ENCODE assay signal across 19 cellular contexts in the genomic region with DNA sequence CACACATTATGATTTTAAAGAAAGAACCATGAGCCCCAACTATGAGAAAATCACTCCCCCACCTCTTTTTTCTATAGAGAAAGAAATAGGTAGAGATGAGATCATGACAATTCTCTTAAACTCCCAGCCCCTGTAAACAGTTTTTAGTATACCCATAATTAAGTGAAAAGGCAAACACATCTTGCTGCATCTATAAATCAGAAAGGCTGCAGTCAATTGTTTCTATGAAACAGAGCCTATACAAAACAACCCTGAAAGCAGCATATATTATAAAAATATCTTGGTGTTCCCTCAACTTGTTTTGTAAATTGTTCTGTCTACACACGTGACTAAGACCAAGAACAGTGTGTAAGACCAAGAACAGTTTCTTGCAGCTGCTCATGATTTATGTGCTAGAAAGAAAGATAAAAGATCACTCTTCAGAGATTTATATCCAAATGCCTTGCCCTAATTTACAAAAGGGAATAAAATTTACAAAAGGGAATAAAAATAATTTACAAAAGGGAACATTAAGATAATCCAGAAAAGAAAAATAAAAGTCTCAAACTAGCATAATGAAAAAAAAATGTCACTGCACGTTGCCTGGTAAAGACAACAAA. TPM values are rescaled to one million over a fixed set of nuclear protein-coding genes. Genes with fewer than 3 reads are reported as not detected.
DNase-seq lines count a peak whose midpoint lies in the region; ATAC-seq and TF ChIP-seq lines count a peak whose summit lies in the region.
"Had no signal": no experiment of that assay in that cellular context is flagged by ENCODE, and none has a peak within 500 bp of the region (broad histone marks: within the 10 kb centered on the region; RNA-seq: fewer than 3 reads in every experiment).

No MANE protein-coding gene starts in this region.

- DNase-seq in SK-N-SH, result no peak
- DNase-seq in choroid plexus epithelial cell (ENCODE audit: low read depth), result peak; percentile 25
- DNase-seq in uterus, result no peak
- DNase-seq in tibial artery, result no peak
- DNase-seq in naive thymus-derived CD4-positive, alpha-beta T cell, result no peak
- no peak for DNase-seq in stimulated activated CD4-positive, alpha-beta T cell treated with anti-CD3 and anti-CD28 coated beads, Interleukin-12 subunit alpha, Interleukin-12 subunit beta, amount 100 ng/mL, for 4 hours
- DNase-seq: activated CD4-positive, alpha-beta T cell treated with anti-CD3 and anti-CD28 coated beads, Interleukin-2, amount 50 U/mL, for 1 hour; activated naive CD8-positive, alpha-beta T cell treated with anti-CD3 and anti-CD28 coated beads for 36 hours; activated T-cell treated with anti-CD3 and anti-CD28 coated beads for 4 hours; CD8-positive, alpha-beta T cell; foreskin keratinocyte; NCI-H2171 treated with DMSO at 0.1 percent for 48 hours; nucleus accumbens; SIG-M5; T-helper 9 cell had no signal

- H3K27ac ChIP-seq in SK-N-SH (ENCODE audit: low read depth in 2 of 2, low read length in 1 of 2) (peak overlapping the region in 1 of 2 experiments; percentile 75; a peak in 2 of 4 replicates), muscle layer of duodenum (ENCODE audit: low read length) (peak overlapping the region; percentile 50), uterus (peak overlapping the region; percentile 60 to 87), tibial artery (peak overlapping the region in 1 of 2 donors; percentile 36)
- no peak overlapping the region for H3K27ac ChIP-seq in naive thymus-derived CD4-positive, alpha-beta T cell (ENCODE audit: low read depth, low read length)
- H3K27ac ChIP-seq: foreskin keratinocyte had no signal

- CTCF ChIA-PET in SK-N-SH (lab: Yijun Ruan, JAX), result no interaction called here
- CTCF ChIA-PET in naive thymus-derived CD4-positive, alpha-beta T cell (lab: Charles Lee), result no interaction called here

- H3F3A ChIP-seq in SK-N-SH (replicated peaks; ENCODE audit: insufficient read depth), result peaks cover 15% of the 10 kb centered on the region

- TF ChIP-seq POLR2A in uterus (IDR thresholded peaks at IDR 0.05), result no peak

- no peak overlapping the region for H3K4me3 Mint-ChIP-seq in naive thymus-derived CD4-positive, alpha-beta T cell
- H3K4me3 Mint-ChIP-seq: activated naive CD8-positive, alpha-beta T cell treated with anti-CD3 and anti-CD28 coated beads for 36 hours; CD8-positive, alpha-beta T cell; memory B cell had no signal

- H4K20me1 ChIP-seq in SK-N-SH (ENCODE audit: insufficient read depth), result peaks cover 61% of the 10 kb centered on the region

- H3K9me2 ChIP-seq in SK-N-SH, result no peaks in the 10 kb centered on the region

- H3K27ac Mint-ChIP-seq in naive thymus-derived CD4-positive, alpha-beta T cell, result no peak overlapping the region
- H3K27ac Mint-ChIP-seq: activated naive CD8-positive, alpha-beta T cell treated with anti-CD3 and anti-CD28 coated beads for 36 hours; CD8-positive, alpha-beta T cell; memory B cell had no signal

- no peak for TF ChIP-seq EP300 in SK-N-SH (IDR thresholded peaks at IDR 0.05; ENCODE audit: borderline replicate concordance in 1 of 2, low read depth in 1 of 2, low read length in 1 of 2)

- peaks cover 98% of the 10 kb centered on the region for H3K79me2 ChIP-seq in SK-N-SH (ENCODE audit: insufficient read depth)

- H3K4me3 ChIP-seq in SK-N-SH (ENCODE audit: low read depth in 2 of 2, low read length in 1 of 2) (peak overlapping the region in 1 of 2 experiments; percentile 98; a peak in 2 of 4 replicates), choroid plexus epithelial cell (ENCODE audit: low read depth, low read length) (no peak overlapping the region), muscle layer of duodenum (ENCODE audit: low read depth in 1 of 2, low read length in 2 of 2) (peak overlapping the region in 1 of 2 donors; percentile 39), uterus (no peak overlapping the region), tibial artery (no peak overlapping the region)
- H3K4me3 ChIP-seq in naive thymus-derived CD4-positive, alpha-beta T cell (ENCODE audit: low read length), result no peak overlapping the region
- H3K4me3 ChIP-seq: skin epidermis had no signal

- H3K4me2 ChIP-seq in SK-N-SH, result peak overlapping the region; percentile 78

- ATAC-seq in SK-N-SH treated with all-trans-retinoic acid at 6 μM for 48 hours, result no peak
- no peak for ATAC-seq in naive thymus-derived CD4-positive, alpha-beta T cell
- ATAC-seq: CD8-positive, alpha-beta T cell; foreskin keratinocyte had no signal

- intact Hi-C loops in uterus (cut with DNase I; ENCODE audit: low total_unique reads), result no loop called here
- intact Hi-C loops in tibial artery (cut with DNase I; ENCODE audit: low total_unique reads), result no loop called here
- intact Hi-C loops in naive thymus-derived CD4-positive, alpha-beta T cell (cut with micrococcal nuclease), result no loop called here

- TF ChIP-seq RAD21 in SK-N-SH (IDR thresholded peaks at IDR 0.05; ENCODE audit: low read length), result no peak

- POLR2A ChIA-PET in SK-N-SH (lab: Yijun Ruan, JAX), result no interaction called here
- POLR2A ChIA-PET in naive thymus-derived CD4-positive, alpha-beta T cell (lab: Charles Lee), result no interaction called here

- H3K9ac ChIP-seq in SK-N-SH, result peak overlapping the region; percentile 36; the same call in 1 of the 2 replicates

- H3K27me3 ChIP-seq in SK-N-SH (ENCODE audit: insufficient read depth) (no peaks in the 10 kb centered on the region), muscle layer of duodenum (ENCODE audit: low read depth, low read length) (no peaks in the 10 kb centered on the region), uterus (no peaks in the 10 kb centered on the region), tibial artery (no peaks in the 10 kb centered on the region)
- H3K27me3 ChIP-seq in naive thymus-derived CD4-positive, alpha-beta T cell (ENCODE audit: control insufficient read depth in 2 of 2, insufficient read depth in 2 of 2, low read length in 2 of 2), result peaks cover 0 to 5% of the 10 kb centered on the region in 2 donors
- H3K27me3 ChIP-seq: foreskin keratinocyte had no signal

- no peak for TF ChIP-seq CTCF in SK-N-SH (IDR thresholded peaks at IDR 0.05)
- no peak for TF ChIP-seq CTCF in choroid plexus epithelial cell (conservative IDR thresholded peaks at IDR 0.05; ENCODE audit: low read depth, low read length)
- no peak for TF ChIP-seq CTCF in uterus (IDR thresholded peaks at IDR 0.05)
- no peak for TF ChIP-seq CTCF in tibial artery (IDR thresholded peaks at IDR 0.05)

- H3K4me1 ChIP-seq in SK-N-SH (ENCODE audit: control insufficient read depth in 1 of 2, insufficient read depth in 2 of 2, low read depth in 1 of 2, low read length in 1 of 2), result peaks cover 11 to 24% of the 10 kb centered on the region in 2 experiments; a peak in 3 of 4 replicates
- peaks cover 3 to 44% of the 10 kb centered on the region in 2 donors for H3K4me1 ChIP-seq in muscle layer of duodenum (ENCODE audit: control insufficient read depth in 1 of 2, insufficient read depth in 2 of 2, low read length in 2 of 2)
- peaks cover 5 to 8% of the 10 kb centered on the region in 2 donors for H3K4me1 ChIP-seq in uterus
- peaks cover 0 to 29% (median 7%) of the 10 kb centered on the region in 4 donors for H3K4me1 ChIP-seq in tibial artery
- H3K4me1 ChIP-seq in naive thymus-derived CD4-positive, alpha-beta T cell (ENCODE audit: control insufficient read depth in 2 of 2, insufficient read depth in 2 of 2, low read length in 2 of 2), result no peaks in the 10 kb centered on the region

- H3K27me3 Mint-ChIP-seq in naive thymus-derived CD4-positive, alpha-beta T cell, result peaks cover 21 to 41% (median 25%) of the 10 kb centered on the region in 5 donors

- H3K36me3 ChIP-seq in SK-N-SH (replicated peaks in 1 of 2; ENCODE audit: control insufficient read depth in 1 of 2, insufficient read depth in 2 of 2, low read length in 1 of 2) (peaks cover 0 to 5% of the 10 kb centered on the region in 2 experiments), muscle layer of duodenum (ENCODE audit: control insufficient read depth in 1 of 2, insufficient read depth in 2 of 2, low read length in 2 of 2) (no peaks in the 10 kb centered on the region), uterus (no peaks in the 10 kb centered on the region), tibial artery (no peaks in the 10 kb centered on the region)
- H3K36me3 ChIP-seq in naive thymus-derived CD4-positive, alpha-beta T cell (ENCODE audit: control insufficient read depth in 2 of 3, insufficient read depth in 3 of 3, low read length in 3 of 3), result no peaks in the 10 kb centered on the region

- no peaks in the 10 kb centered on the region for H3K36me3 Mint-ChIP-seq in naive thymus-derived CD4-positive, alpha-beta T cell
- H3K36me3 Mint-ChIP-seq: activated naive CD8-positive, alpha-beta T cell treated with anti-CD3 and anti-CD28 coated beads for 36 hours; CD8-positive, alpha-beta T cell; memory B cell had no signal

- H3K9me3 Mint-ChIP-seq in naive thymus-derived CD4-positive, alpha-beta T cell, result no peaks in the 10 kb centered on the region
- H3K9me3 Mint-ChIP-seq: CD8-positive, alpha-beta T cell; memory B cell had no signal

- H3K9me3 ChIP-seq in SK-N-SH (no peaks in the 10 kb centered on the region), muscle layer of duodenum (ENCODE audit: control insufficient read depth in 1 of 2, low read length in 2 of 2) (no peaks in the 10 kb centered on the region), uterus (no peaks in the 10 kb centered on the region), tibial artery (no peaks in the 10 kb centered on the region)
- H3K9me3 ChIP-seq in naive thymus-derived CD4-positive, alpha-beta T cell (ENCODE audit: control insufficient read depth in 2 of 3, low read length in 3 of 3), result no peaks in the 10 kb centered on the region

- peaks cover 4 to 11% (median 5%) of the 10 kb centered on the region in 7 donors for H3K4me1 Mint-ChIP-seq in naive thymus-derived CD4-positive, alpha-beta T cell
- H3K4me1 Mint-ChIP-seq: memory B cell had no signal

- H2AFZ ChIP-seq in SK-N-SH (ENCODE audit: low read depth), result no peak overlapping the region

- WGBS in SK-N-SH (ENCODE audit: low lambda C conversion rate), result 57% methylated on average over 2 of the region's 2 CpGs

TF ChIP-seq in SK-N-SH, 30 proteins besides CTCF, POLR2A, EP300 and RAD21 (continues in another document):
- no peak for TF ChIP-seq TEAD4 (IDR thresholded peaks at IDR 0.05; ENCODE audit: borderline replicate concordance, insufficient read depth)

TF ChIP-seq in SK-N-SH treated with all-trans-retinoic acid at 6 μM for 48 hours, 23 proteins besides CTCF, POLR2A, EP300 and RAD21 (continues in another document):
- TF ChIP-seq TCF4 (CRISPR knock-in tag; IDR thresholded peaks at IDR 0.05; ENCODE audit: borderline replicate concordance) (no peak), BACH2 (CRISPR knock-in tag; IDR thresholded peaks at IDR 0.05; ENCODE audit: borderline replicate concordance) (no peak)

RNA-seq across cellular contexts. Expression of a gene that starts 4.8 kb away (rescaled TPM):
- 8.9 and 13.3 TPM in 2 replicates for polyA plus RNA-seq in SK-N-SH (2012; rRNA removed)
- 17.4 and 20.7 TPM in 2 replicates for polyA plus RNA-seq in SK-N-SH (2012; cell fraction: cytosol; rRNA removed)
- 5.2 and 11.6 TPM in 2 replicates for polyA plus RNA-seq in SK-N-SH (2012; cell fraction: nucleus; rRNA removed)
- 10 to 100 TPM; 19.0 to 51.2 (median 35.8) TPM for total RNA-seq in uterus
- under 1 TPM in 2 of 5 experiments, not detected in 3; 0.05 to 0.24 TPM for total RNA-seq in naive thymus-derived CD4-positive, alpha-beta T cell
- polyA plus RNA-seq in naive thymus-derived CD4-positive, alpha-beta T cell, result not detected
- total RNA-seq: CD8-positive, alpha-beta T cell had no signal

Comparison
In these comparisons a context has a peak if more than half of its experiments do, and no peak if none do; other contexts are left out.
1. RNA of a gene that starts 4.8 kb away (total RNA-seq): 19.0 to 51.2 TPM in uterus; 0.05 to 0.24 TPM in naive thymus-derived CD4-positive, alpha-beta T cell; every median in the first group is over 10 times any median in the second.